1 cellular context compared by ENCODE assay signal in genomic region chr3:57006949-57007419, GRCh38.
TF ChIP-seq lines count a peak whose summit lies in the region.

No MANE protein-coding gene starts in this region.

TF ChIP-seq in GM12878, 131 proteins besides CTCF, POLR2A, EP300 and RAD21 (continued from another document):
- TF ChIP-seq REST (IDR thresholded peaks at IDR 0.05; ENCODE audit: low read depth, low read length) (no peak), POLR2AphosphoS2 (IDR thresholded peaks at IDR 0.05; ENCODE audit: low read depth, low read length) (no peak), ELK1 (IDR thresholded peaks at IDR 0.05; ENCODE audit: low read depth, low read length) (no peak)
